In genomic region chr13:98393873-98394272, GRCh38 we compare ENCODE assay signal across 15 cellular contexts.
A peak's percentile ranks its signal among the peaks of the same experiment; 100 is the strongest.
DNase-seq lines count a peak whose midpoint lies in the region; ATAC-seq lines count a peak whose summit lies in the region.
"Had no signal": no experiment of that assay in that cellular context is flagged by ENCODE, and none has a peak within 500 bp of the region (broad histone marks: within the 10 kb centered on the region; RNA-seq: fewer than 3 reads in every experiment).

No MANE protein-coding gene starts in this region.

- peak; percentile 64 for DNase-seq in Ammon's horn (ENCODE audit: low spot score)
- DNase-seq in cerebellum (ENCODE audit: low spot score), result peak; percentile 10
- DNase-seq in medulla oblongata (ENCODE audit: extremely low spot score), result peak; percentile 66
- no peak for DNase-seq in sciatic nerve (ENCODE audit: low spot score)
- DNase-seq in inferior parietal cortex (ENCODE audit: extremely low spot score), result no peak
- no peak for DNase-seq in NCI-H446 treated with DMSO at 0.1 percent for 48 hours (lab: John Stamatoyannopoulos, UW)
- DNase-seq: CD8-positive, alpha-beta memory T cell; DMS 273 treated with DMSO at 0.1 percent for 48 hours; GF-D8; KBM-7; NCI-H1436; NCI-H2029 treated with DMSO at 0.1 percent for 48 hours; NCI-H510A treated with DMSO at 0.1 percent for 48 hours had no signal

- intact Hi-C loops in sciatic nerve (cut with DNase I), result no loop called here

- ATAC-seq in sciatic nerve (peak; percentile 38), GM21786 (IDR thresholded peaks at IDR 0.05; ENCODE audit: unreplicated experiment) (no peak), GM19324 (IDR thresholded peaks at IDR 0.05; ENCODE audit: low FRiP score, unreplicated experiment) (no peak)

Comparison
In these comparisons a context has a peak if more than half of its experiments do, and no peak if none do; other contexts are left out.
1. DNase-seq: peak in Ammon's horn (single experiment), cerebellum (single experiment) and medulla oblongata (single experiment); none in sciatic nerve (single experiment), inferior parietal cortex (single experiment) and NCI-H446 treated with DMSO at 0.1 percent for 48 hours (single experiment).